In genomic region chr20:41738584-41739193, GRCh38 we compare ENCODE assay signal across 8 cellular contexts.
A peak's percentile ranks its signal among the peaks of the same experiment; 100 is the strongest.
DNase-seq lines count a peak whose midpoint lies in the region; ATAC-seq, FAIRE-seq and TF ChIP-seq lines count a peak whose summit lies in the region.

No MANE protein-coding gene starts in this region.

- TF ChIP-seq RAD21 in GM12878 (IDR thresholded peaks at IDR 0.05; ENCODE audit: insufficient read depth, low read depth, low read length): peak; percentile 84

- no TSS peak for BruUV-seq in GM12878 (replicated peaks; lab: Mats Ljungman, UMichigan)

- H3K4me2 ChIP-seq in KMS-11 (no peak overlapping the region), GM12878 (ENCODE audit: control insufficient read depth, insufficient read depth) (no peak overlapping the region)

- in situ Hi-C loops in GM12878 (cut with MboI): loop anchor here (10.0 to 25.0 kb wide), 2 partner anchors 799 to 1676 kb away; no protein-coding TSS in a partner anchor

- SMC1A ChIA-PET in GM12878 (lab: Charles Lee; ENCODE audit: uncharacterized antibody, unreplicated experiment): interaction anchor here (0.6 to 1.6 kb wide), 7 partner anchors 8 to 1669 kb away, joined by 3 read pairs; no protein-coding TSS in a partner anchor

- CTCF ChIA-PET in GM12878 (lab: Yijun Ruan, JAX): interaction anchor here (0.6 to 1.7 kb wide), 13 partner anchors 8 to 1670 kb away, joined by 3 to 11 read pairs (median 3); no protein-coding TSS in a partner anchor

- FAIRE-seq in RCC 7860 (lab: Jason Lieb, UNC): peak; percentile 35
- peak; percentile 81 for FAIRE-seq in GM12878 (lab: Jason Lieb, UNC)
- peak; percentile 81 for FAIRE-seq in islet of Langerhans (lab: Jason Lieb, UNC)

- TF ChIP-seq EP300 in GM12878 (IDR thresholded peaks at IDR 0.05; ENCODE audit: borderline replicate concordance in 1 of 2, control insufficient read depth in 1 of 2, low read depth in 2 of 2, low read length in 2 of 2): no peak

- H3K4me1 ChIP-seq in KMS-11 (ENCODE audit: low read depth, poor library complexity, severe bottlenecking) (no peaks in the 10 kb centered on the region), GM12878 (ENCODE audit: control insufficient read depth, insufficient read depth, low read length) (no peaks in the 10 kb centered on the region)

- H3K9ac ChIP-seq in KMS-11: no peak overlapping the region
- no peak overlapping the region for H3K9ac ChIP-seq in GM12878 (ENCODE audit: control insufficient read depth, insufficient read depth, low read length)

- RAD21 ChIA-PET in GM12878 (lab: Charles Lee; ENCODE audit: unreplicated experiment): interaction anchor here (1.2 to 2.0 kb wide), 2 partner anchors 39 to 1670 kb away, joined by 4 to 7 read pairs; no protein-coding TSS in a partner anchor

- no peaks in the 10 kb centered on the region for H4K20me1 ChIP-seq in KMS-11 (ENCODE audit: insufficient read depth)
- H4K20me1 ChIP-seq in GM12878 (ENCODE audit: control insufficient read depth, insufficient read depth): no peaks in the 10 kb centered on the region; the same call in 1 of the 2 replicates

- WGBS in GM12878 (ENCODE audit: insufficient coverage, insufficient replicate concordance, low lambda C conversion rate, missing lambda C conversion rate): 7% methylated on average over 7 of the region's 7 CpGs

- no peaks in the 10 kb centered on the region; the same call in 2 of the 3 replicates for H3K9me3 ChIP-seq in GM12878 (replicated peaks; ENCODE audit: control insufficient read depth, insufficient read depth, low read length)

- TF ChIP-seq CTCF in KMS-11 (conservative IDR thresholded peaks at IDR 0.05; ENCODE audit: low read depth, low read length): peak; percentile 96
- TF ChIP-seq CTCF in GM12878 (IDR thresholded peaks at IDR 0.05 in 2 of 3, conservative IDR thresholded peaks at IDR 0.05 in 1 of 3; ENCODE audit: control insufficient read depth in 2 of 3, extremely low read depth in 1 of 3, insufficient read depth in 1 of 3, low read depth in 3 of 3, low read length in 3 of 3): peak; percentile 79 to 89 (median 84)

- intact Hi-C loops in GM12878 (cut with micrococcal nuclease; ENCODE audit: unreplicated experiment): loop anchor here (5.0 to 10.0 kb wide), 3 partner anchors 796 to 1669 kb away; partner anchors contain the start of gene PTPRT

- H3K4me3 ChIP-seq in KMS-11 (IDR thresholded peaks at IDR 0.05; ENCODE audit: insufficient read depth, low read depth, low read length) (no peak overlapping the region), GM12878 (no peak overlapping the region)

- H2AFZ ChIP-seq in KMS-11 (ENCODE audit: low read depth) (0 out of 2 replicates have a peak overlapping the region, but pooled peaks have one; percentile 11), GM12878 (ENCODE audit: control insufficient read depth, low read depth, low read length) (no peak overlapping the region)

- POLR2A ChIA-PET in GM12878 (lab: Charles Lee): no interaction called here

- H3K27me3 ChIP-seq in KMS-11 (ENCODE audit: insufficient read depth, low read depth) (no peaks in the 10 kb centered on the region), GM12878 (replicated peaks in 1 of 2; ENCODE audit: control insufficient read depth in 2 of 2, insufficient read depth in 2 of 2, low read length in 1 of 2) (no peaks in the 10 kb centered on the region)

- no peak overlapping the region for H3K27ac ChIP-seq in KMS-11
- H3K27ac ChIP-seq in GM12878 (ENCODE audit: control insufficient read depth, insufficient read depth): no peak overlapping the region

- H3K36me3 ChIP-seq in KMS-11 (ENCODE audit: insufficient read depth) (no peaks in the 10 kb centered on the region), GM12878 (ENCODE audit: control insufficient read depth in 2 of 2, insufficient read depth in 2 of 2, low read length in 1 of 2) (no peaks in the 10 kb centered on the region)

- H3K79me2 ChIP-seq in KMS-11 (ENCODE audit: insufficient read depth, low read depth) (no peaks in the 10 kb centered on the region), GM12878 (ENCODE audit: control insufficient read depth, insufficient read depth, low read length) (no peaks in the 10 kb centered on the region)

- ATAC-seq in GM12878 (peak; percentile 87), GM18909 (IDR thresholded peaks at IDR 0.05; ENCODE audit: poor library complexity, unreplicated experiment) (no peak)

- peak; percentile 37 to 60 for DNase-seq in SHP77 (lab: John Stamatoyannopoulos, UW)
- no peak for DNase-seq in SHP77 treated with DMSO at 0.1 percent for 48 hours (lab: John Stamatoyannopoulos, UW)
- no peak for DNase-seq in RCC 7860 (ENCODE audit: low spot score)
- no peak for DNase-seq in GM12878 (ENCODE audit: low read depth, low spot score)
- peak; percentile 46 for DNase-seq in stimulated activated CD4-positive, alpha-beta T cell treated with anti-CD3 and anti-CD28 coated beads, Interleukin-1b, Interleukin-23, amount 100 ng/mL, for 48 hours

- no peak for TF ChIP-seq POLR2A in GM12878 (IDR thresholded peaks at IDR 0.05; ENCODE audit: low read depth, low read length)

TF ChIP-seq in GM12878, 131 proteins besides CTCF, POLR2A, EP300 and RAD21:
- no peak for TF ChIP-seq YY1 (IDR thresholded peaks at IDR 0.05; ENCODE audit: low read depth, low read length)
- peak; percentile 71 for TF ChIP-seq SMC3 (IDR thresholded peaks at IDR 0.05; ENCODE audit: borderline replicate concordance, low read length)
- TF ChIP-seq NFYA (IDR thresholded peaks at IDR 0.05; ENCODE audit: borderline replicate concordance, low read depth, low read length): no peak

Comparison
In these comparisons a context has a peak if more than half of its experiments do, and no peak if none do; other contexts are left out.
1. DNase-seq: peak in SHP77 (2 of 2) and stimulated activated CD4-positive, alpha-beta T cell treated with anti-CD3 and anti-CD28 coated beads, Interleukin-1b, Interleukin-23, amount 100 ng/mL, for 48 hours (single experiment); none in SHP77 treated with DMSO at 0.1 percent for 48 hours (single experiment), RCC 7860 (single experiment) and GM12878 (single experiment).